Comparison of ENCODE assay signal across 9 cellular contexts in genomic region chr14:91154851-91155625, GRCh38. TPM values are rescaled to one million over a fixed set of nuclear protein-coding genes. Genes with fewer than 3 reads are reported as not detected.
DNase-seq lines count a peak whose midpoint lies in the region; ATAC-seq and TF ChIP-seq lines count a peak whose summit lies in the region.
"Had no signal": no experiment of that assay in that cellular context is flagged by ENCODE, and none has a peak within 500 bp of the region (broad histone marks: within the 10 kb centered on the region; RNA-seq: fewer than 3 reads in every experiment).

No MANE protein-coding gene starts in this region.

- peaks cover 10 to 14% (median 13%) of the 10 kb centered on the region in 3 donors for H3K4me1 Mint-ChIP-seq in T-cell
- H3K4me1 Mint-ChIP-seq in stimulated activated naive B cell treated with anti-CD40 and anti-IgM and Interleukin-4, amounts not matched to agents 10 μg/mL and 1 μg/mL and 100 μg/mL, for 72 hours = peaks cover 13 to 15% of the 10 kb centered on the region in 2 donors

- no peaks in the 10 kb centered on the region for H4K20me1 ChIP-seq in DND-41 (ENCODE audit: insufficient read depth, low read length)

- TF ChIP-seq CTCF in DND-41 (IDR thresholded peaks at IDR 0.05; ENCODE audit: borderline replicate concordance, extremely low read depth, low read length, poor library complexity, severe bottlenecking) (no peak), NB4 (IDR thresholded peaks at IDR 0.05; ENCODE audit: low read depth, low read length) (no peak)

- peaks cover 34% of the 10 kb centered on the region for H3K36me3 ChIP-seq in DND-41 (ENCODE audit: insufficient read depth, low read length)

- H3K27me3 ChIP-seq in DND-41 (ENCODE audit: insufficient read depth, low read length, poor library complexity) = no peaks in the 10 kb centered on the region

- POLR2A ChIA-PET in T-cell (lab: Charles Lee) = interaction anchor here (0.6 kb wide), 2 partner anchors 106 to 121 kb away, joined by 3 to 5 read pairs; no protein-coding TSS in a partner anchor

- H3K36me3 Mint-ChIP-seq in T-cell = peaks cover 35% of the 10 kb centered on the region
- peaks cover 26 to 52% of the 10 kb centered on the region in 2 donors for H3K36me3 Mint-ChIP-seq in stimulated activated naive B cell treated with anti-CD40 and anti-IgM and Interleukin-4, amounts not matched to agents 10 μg/mL and 1 μg/mL and 100 μg/mL, for 72 hours

- intact Hi-C loops in left ventricle myocardium superior (cut with micrococcal nuclease) = no loop called here

- ATAC-seq in DND-41 (ENCODE audit: insufficient read depth, low read depth) (peak; percentile 50; the same call in 2 of the 3 replicates), T-cell (replicated peaks in 1 of 4) (peak in 1 of 4 experiments; percentile 63), left ventricle myocardium superior (peak; percentile 58), GM21528 (IDR thresholded peaks at IDR 0.05; ENCODE audit: low FRiP score, unreplicated experiment) (no peak), HG03571 (IDR thresholded peaks at IDR 0.05; ENCODE audit: unreplicated experiment) (no peak)
- peak; percentile 94 to 97 for ATAC-seq in stimulated activated naive B cell treated with anti-CD40 and anti-IgM and Interleukin-4, amounts not matched to agents 10 μg/mL and 1 μg/mL and 100 μg/mL, for 72 hours (replicated peaks)

- H3K4me1 ChIP-seq in DND-41 (ENCODE audit: insufficient read depth, low read length) = no peaks in the 10 kb centered on the region

- H3K27ac ChIP-seq in DND-41 (ENCODE audit: low read length) = no peak overlapping the region

- TF ChIP-seq POLR2A in NB4 (IDR thresholded peaks at IDR 0.05; ENCODE audit: extremely low read depth, insufficient read length) = no peak

- no peak overlapping the region for H2AFZ ChIP-seq in DND-41 (ENCODE audit: low read depth, low read length)

- H3K27ac Mint-ChIP-seq in T-cell = peak overlapping the region in 1 of 2 donors; percentile 22
- H3K27ac Mint-ChIP-seq in stimulated activated naive B cell treated with anti-CD40 and anti-IgM and Interleukin-4, amounts not matched to agents 10 μg/mL and 1 μg/mL and 100 μg/mL, for 72 hours = peak overlapping the region; percentile 75
- H3K27ac Mint-ChIP-seq: stimulated activated naive CD8-positive, alpha-beta T cell treated with anti-CD3 and anti-CD28 coated beads, Interleukin-15, Interleukin-2, amounts not matched to agents 100 ng/mL and 50 ng/mL, for 24 hours had no signal

- CTCF ChIA-PET in T-cell (lab: Charles Lee) = no interaction called here

- DNase-seq in DND-41 = peak; percentile 25
- DNase-seq in NB4 (ENCODE audit: low read depth) = peak; percentile 61
- peak in 28 of 34 experiments; percentile 6 to 57 (median 28) for DNase-seq in T-cell
- peak; percentile 62 for DNase-seq in left ventricle myocardium superior
- peak; percentile 15 for DNase-seq in stimulated activated naive B cell treated with anti-CD40 and anti-IgM and Interleukin-4, amounts not matched to agents 10 μg/mL and 1 μg/mL and 100 μg/mL, for 72 hours
- DNase-seq in activated effector memory CD4-positive, alpha-beta T cell treated with Interleukin-2 at 50 U/mL for 16 hours = no peak

- no peak overlapping the region for H3K4me2 ChIP-seq in DND-41 (ENCODE audit: insufficient read depth, low read length)

- no peaks in the 10 kb centered on the region for H3K9me3 Mint-ChIP-seq in T-cell
- H3K9me3 Mint-ChIP-seq in stimulated activated naive B cell treated with anti-CD40 and anti-IgM and Interleukin-4, amounts not matched to agents 10 μg/mL and 1 μg/mL and 100 μg/mL, for 72 hours = peaks cover 0 to 1% of the 10 kb centered on the region in 2 donors
- H3K9me3 Mint-ChIP-seq: stimulated activated naive CD8-positive, alpha-beta T cell treated with anti-CD3 and anti-CD28 coated beads, Interleukin-15, Interleukin-2, amounts not matched to agents 100 ng/mL and 50 ng/mL, for 24 hours had no signal

- no peaks in the 10 kb centered on the region for H3K27me3 Mint-ChIP-seq in T-cell
- no peaks in the 10 kb centered on the region for H3K27me3 Mint-ChIP-seq in stimulated activated naive B cell treated with anti-CD40 and anti-IgM and Interleukin-4, amounts not matched to agents 10 μg/mL and 1 μg/mL and 100 μg/mL, for 72 hours
- H3K27me3 Mint-ChIP-seq: stimulated activated naive CD8-positive, alpha-beta T cell treated with anti-CD3 and anti-CD28 coated beads, Interleukin-15, Interleukin-2, amounts not matched to agents 100 ng/mL and 50 ng/mL, for 24 hours had no signal

- no peak overlapping the region for H3K4me3 Mint-ChIP-seq in T-cell
- H3K4me3 Mint-ChIP-seq in stimulated activated naive B cell treated with anti-CD40 and anti-IgM and Interleukin-4, amounts not matched to agents 10 μg/mL and 1 μg/mL and 100 μg/mL, for 72 hours = peak overlapping the region in 1 of 2 donors; percentile 44
- H3K4me3 Mint-ChIP-seq: stimulated activated naive CD8-positive, alpha-beta T cell treated with anti-CD3 and anti-CD28 coated beads, Interleukin-15, Interleukin-2, amounts not matched to agents 100 ng/mL and 50 ng/mL, for 24 hours had no signal

- H3K4me3 ChIP-seq in DND-41 (ENCODE audit: low read depth in 1 of 2, low read length in 2 of 2) (no peak overlapping the region), NB4 (ENCODE audit: low read depth, low read length) (no peak overlapping the region)

- H3K79me2 ChIP-seq in DND-41 (ENCODE audit: insufficient read depth, low read length) = no peaks in the 10 kb centered on the region

- no peak overlapping the region for H3K9ac ChIP-seq in DND-41 (ENCODE audit: low read depth, low read length)

- H3K9me3 ChIP-seq in DND-41 (ENCODE audit: insufficient read depth, low read length, severe bottlenecking) = no peaks in the 10 kb centered on the region

RNA-seq across cellular contexts. Expression of gene DGLUCY, which starts 41.2 kb away (rescaled TPM):
- total RNA-seq in T-cell (100 to 1,000 TPM in 2 of 5 donors, 10 to 100 TPM in 3; 69.8 to 144 (median 99.8) TPM), left ventricle myocardium superior (254 TPM)

Comparison
In these comparisons a context has a peak if more than half of its experiments do, and no peak if none do; other contexts are left out.
1. ATAC-seq: peak in DND-41 (single experiment), left ventricle myocardium superior (single experiment) and stimulated activated naive B cell treated with anti-CD40 and anti-IgM and Interleukin-4, amounts not matched to agents 10 μg/mL and 1 μg/mL and 100 μg/mL, for 72 hours (2 of 2); none in GM21528 (single experiment) and HG03571 (single experiment).